Comparison of ENCODE assay signal across 1 cellular context in the genomic region with DNA sequence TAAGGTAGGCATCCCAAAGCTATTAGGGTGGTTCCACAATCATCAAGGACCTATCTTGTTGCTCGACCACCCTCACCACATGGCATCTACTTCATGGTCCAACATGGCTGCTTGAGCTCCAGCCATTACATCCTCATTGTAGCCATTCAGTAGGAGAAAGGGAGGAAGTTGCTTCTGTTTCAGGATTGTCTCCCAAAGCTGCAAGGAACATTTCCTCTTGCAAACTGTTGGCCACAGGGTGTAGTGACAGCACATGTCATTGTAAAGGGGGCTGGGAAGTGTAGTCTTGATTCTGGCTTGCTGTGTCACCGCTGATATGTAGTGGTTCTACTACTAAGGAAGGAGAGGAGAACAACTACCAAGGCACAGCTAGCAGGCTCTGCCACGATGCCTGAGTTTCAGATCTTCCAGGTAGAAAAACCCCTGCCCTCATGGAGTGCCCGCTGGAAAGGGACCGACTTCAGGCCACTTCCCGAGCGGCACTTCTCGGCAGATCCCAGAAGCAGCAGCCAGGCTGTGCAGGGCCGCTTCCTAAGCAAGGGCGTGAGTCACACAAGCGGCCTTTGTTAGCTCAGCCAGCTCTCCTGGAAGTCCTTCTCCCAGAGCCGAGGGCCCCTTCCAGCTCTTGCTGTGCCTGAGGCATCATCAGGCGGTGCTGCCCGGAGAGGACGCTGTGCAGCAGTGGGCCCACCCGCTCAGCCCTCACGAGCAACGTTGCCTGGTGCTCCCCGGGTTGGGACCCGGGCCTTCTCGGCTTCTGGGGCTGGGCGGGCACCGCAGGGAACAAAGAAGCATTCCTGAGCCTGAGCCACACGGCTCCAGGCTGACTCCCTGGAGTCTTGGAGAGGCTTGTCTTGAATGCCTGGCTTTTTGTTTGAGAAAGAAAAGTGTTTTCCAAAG.
TF ChIP-seq lines count a peak whose summit lies in the region.

No MANE protein-coding gene starts in this region.

TF ChIP-seq in HepG2, 621 proteins besides CTCF, POLR2A, EP300 and RAD21 (continued from another document):
- TF ChIP-seq, protein P1, sequence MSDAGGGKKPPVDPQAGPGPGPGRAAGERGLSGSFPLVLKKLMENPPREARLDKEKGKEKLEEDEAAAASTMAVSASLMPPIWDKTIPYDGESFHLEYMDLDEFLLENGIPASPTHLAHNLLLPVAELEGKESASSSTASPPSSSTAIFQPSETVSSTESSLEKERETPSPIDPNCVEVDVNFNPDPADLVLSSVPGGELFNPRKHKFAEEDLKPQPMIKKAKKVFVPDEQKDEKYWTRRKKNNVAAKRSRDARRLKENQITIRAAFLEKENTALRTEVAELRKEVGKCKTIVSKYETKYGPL (CRISPR knock-in tag; IDR thresholded peaks at IDR 0.05) = no peak
- TF ChIP-seq MLLT10 (CRISPR knock-in tag; IDR thresholded peaks at IDR 0.05) = no peak
- TF ChIP-seq ZC3H13 (CRISPR knock-in tag; IDR thresholded peaks at IDR 0.05) = peak; percentile 18; the same call in 1 of the 2 replicates
- no peak for TF ChIP-seq ZSCAN29 (CRISPR knock-in tag; conservative IDR thresholded peaks at IDR 0.05)
- TF ChIP-seq RXRB (CRISPR knock-in tag; IDR thresholded peaks at IDR 0.05; ENCODE audit: borderline replicate concordance) = no peak; the same call in 1 of the 2 replicates
- 0 out of 2 replicates have a peak, but pooled peaks have one; percentile 9 for TF ChIP-seq NFYC (CRISPR knock-in tag; IDR thresholded peaks at IDR 0.05)
- TF ChIP-seq E2F2 (CRISPR knock-in tag; IDR thresholded peaks at IDR 0.05; ENCODE audit: borderline replicate concordance) = no peak
- peak; percentile 76; the same call in 1 of the 2 replicates for TF ChIP-seq ZBTB4 (CRISPR knock-in tag; IDR thresholded peaks at IDR 0.05; ENCODE audit: borderline replicate concordance)
- TF ChIP-seq ZNF567 (CRISPR knock-in tag; IDR thresholded peaks at IDR 0.05; ENCODE audit: borderline replicate concordance) = 0 out of 2 replicates have a peak, but pooled peaks have one; percentile 33
- TF ChIP-seq ZNF614 (CRISPR knock-in tag; IDR thresholded peaks at IDR 0.05; ENCODE audit: borderline replicate concordance) = 0 out of 2 replicates have a peak, but pooled peaks have one; percentile 45
- TF ChIP-seq, protein P2, sequence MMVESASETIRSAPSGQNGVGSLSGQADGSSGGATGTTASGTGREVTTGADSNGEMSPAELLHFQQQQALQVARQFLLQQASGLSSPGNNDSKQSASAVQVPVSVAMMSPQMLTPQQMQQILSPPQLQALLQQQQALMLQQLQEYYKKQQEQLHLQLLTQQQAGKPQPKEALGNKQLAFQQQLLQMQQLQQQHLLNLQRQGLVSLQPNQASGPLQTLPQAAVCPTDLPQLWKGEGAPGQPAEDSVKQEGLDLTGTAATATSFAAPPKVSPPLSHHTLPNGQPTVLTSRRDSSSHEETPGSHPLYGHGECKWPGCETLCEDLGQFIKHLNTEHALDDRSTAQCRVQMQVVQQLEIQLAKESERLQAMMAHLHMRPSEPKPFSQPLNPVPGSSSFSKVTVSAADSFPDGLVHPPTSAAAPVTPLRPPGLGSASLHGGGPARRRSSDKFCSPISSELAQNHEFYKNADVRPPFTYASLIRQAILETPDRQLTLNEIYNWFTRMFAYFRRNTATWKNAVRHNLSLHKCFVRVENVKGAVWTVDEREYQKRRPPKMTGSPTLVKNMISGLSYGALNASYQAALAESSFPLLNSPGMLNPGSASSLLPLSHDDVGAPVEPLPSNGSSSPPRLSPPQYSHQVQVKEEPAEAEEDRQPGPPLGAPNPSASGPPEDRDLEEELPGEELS (CRISPR knock-in tag; IDR thresholded peaks at IDR 0.05) = no peak
- TF ChIP-seq ZFP36 (IDR thresholded peaks at IDR 0.05; ENCODE audit: borderline replicate concordance, low read depth, low read length, partially characterized antibody) = no peak
- TF ChIP-seq, protein P3, sequence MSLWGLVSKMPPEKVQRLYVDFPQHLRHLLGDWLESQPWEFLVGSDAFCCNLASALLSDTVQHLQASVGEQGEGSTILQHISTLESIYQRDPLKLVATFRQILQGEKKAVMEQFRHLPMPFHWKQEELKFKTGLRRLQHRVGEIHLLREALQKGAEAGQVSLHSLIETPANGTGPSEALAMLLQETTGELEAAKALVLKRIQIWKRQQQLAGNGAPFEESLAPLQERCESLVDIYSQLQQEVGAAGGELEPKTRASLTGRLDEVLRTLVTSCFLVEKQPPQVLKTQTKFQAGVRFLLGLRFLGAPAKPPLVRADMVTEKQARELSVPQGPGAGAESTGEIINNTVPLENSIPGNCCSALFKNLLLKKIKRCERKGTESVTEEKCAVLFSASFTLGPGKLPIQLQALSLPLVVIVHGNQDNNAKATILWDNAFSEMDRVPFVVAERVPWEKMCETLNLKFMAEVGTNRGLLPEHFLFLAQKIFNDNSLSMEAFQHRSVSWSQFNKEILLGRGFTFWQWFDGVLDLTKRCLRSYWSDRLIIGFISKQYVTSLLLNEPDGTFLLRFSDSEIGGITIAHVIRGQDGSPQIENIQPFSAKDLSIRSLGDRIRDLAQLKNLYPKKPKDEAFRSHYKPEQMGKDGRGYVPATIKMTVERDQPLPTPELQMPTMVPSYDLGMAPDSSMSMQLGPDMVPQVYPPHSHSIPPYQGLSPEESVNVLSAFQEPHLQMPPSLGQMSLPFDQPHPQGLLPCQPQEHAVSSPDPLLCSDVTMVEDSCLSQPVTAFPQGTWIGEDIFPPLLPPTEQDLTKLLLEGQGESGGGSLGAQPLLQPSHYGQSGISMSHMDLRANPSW (CRISPR knock-in tag; IDR thresholded peaks at IDR 0.05; ENCODE audit: borderline replicate concordance) = no peak; the same call in 1 of the 2 replicates
- peak; percentile 38; the same call in 1 of the 2 replicates for TF ChIP-seq SIN3A (IDR thresholded peaks at IDR 0.05; ENCODE audit: borderline replicate concordance, low read depth, low read length)
- TF ChIP-seq GRHL1 (CRISPR knock-in tag; conservative IDR thresholded peaks at IDR 0.05) = no peak
- TF ChIP-seq SALL1 (CRISPR knock-in tag; IDR thresholded peaks at IDR 0.05) = 0 out of 2 replicates have a peak, but pooled peaks have one; percentile 40
- TF ChIP-seq PRPF4 (IDR thresholded peaks at IDR 0.05; ENCODE audit: low read depth, low read length, poor library complexity, severe bottlenecking) = no peak
- no peak for TF ChIP-seq CENPX (CRISPR knock-in tag; IDR thresholded peaks at IDR 0.05)
- TF ChIP-seq, protein P4, sequence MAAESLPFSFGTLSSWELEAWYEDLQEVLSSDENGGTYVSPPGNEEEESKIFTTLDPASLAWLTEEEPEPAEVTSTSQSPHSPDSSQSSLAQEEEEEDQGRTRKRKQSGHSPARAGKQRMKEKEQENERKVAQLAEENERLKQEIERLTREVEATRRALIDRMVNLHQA (CRISPR knock-in tag; IDR thresholded peaks at IDR 0.05) = no peak
- peak; percentile 33; the same call in 1 of the 2 replicates for TF ChIP-seq ARID5B (CRISPR knock-in tag; IDR thresholded peaks at IDR 0.05)
